14 cellular contexts compared by ENCODE assay signal in the genomic region with DNA sequence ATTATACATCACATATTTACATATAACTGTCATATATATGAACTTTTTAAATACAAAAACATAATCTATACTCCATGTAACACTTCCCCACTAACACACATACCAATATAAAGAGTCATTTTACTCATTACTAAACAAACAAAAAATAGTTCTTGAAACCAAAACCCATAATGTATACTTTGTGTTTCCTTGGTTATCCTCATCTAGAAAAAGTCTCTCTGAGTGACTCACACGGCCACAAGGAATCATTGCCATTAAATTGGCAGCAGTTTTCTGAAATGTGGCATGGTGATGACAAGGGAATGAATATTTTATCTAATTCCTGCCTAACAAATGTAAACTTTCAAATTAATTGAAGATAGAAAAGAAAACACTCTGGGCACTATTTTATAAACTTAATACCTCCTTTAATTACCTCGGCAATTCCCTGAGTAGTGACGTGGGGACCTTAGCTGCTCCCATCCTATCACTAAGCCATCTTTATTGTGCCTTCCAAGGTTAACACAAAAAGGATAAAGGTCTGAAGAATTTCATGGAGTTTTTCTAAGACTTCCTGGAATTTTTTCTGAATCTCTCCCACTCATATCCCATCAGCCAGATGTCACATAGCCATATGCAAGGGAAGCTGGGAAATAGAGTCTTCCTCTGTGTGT.
DNase-seq lines count a peak whose midpoint lies in the region; ATAC-seq and TF ChIP-seq lines count a peak whose summit lies in the region.
"Had no signal": no experiment of that assay in that cellular context is flagged by ENCODE, and none has a peak within 500 bp of the region (broad histone marks: within the 10 kb centered on the region; RNA-seq: fewer than 3 reads in every experiment).

No MANE protein-coding gene starts in this region.

- peak overlapping the region; percentile 57 for H3K9ac ChIP-seq in smooth muscle cell (ENCODE audit: low read depth)

- no peak for ATAC-seq in GM21576 (IDR thresholded peaks at IDR 0.05; ENCODE audit: unreplicated experiment)
- ATAC-seq: activated T-cell treated with anti-CD3 and anti-CD28 coated beads, Interleukin-2, amount 50 U/mL, for 72 hours; effector memory CD8-positive, alpha-beta T cell had no signal

- in situ Hi-C loops in KBM-7 (cut with MboI; ENCODE audit: low pct_unique_long_range_greater_than_20kb, low sequenced_read_pairs) = no loop called here

- no peaks in the 10 kb centered on the region for H3F3A ChIP-seq in smooth muscle cell (ENCODE audit: low read depth)

- H3K4me2 ChIP-seq in smooth muscle cell = peak overlapping the region; percentile 38

- no peaks in the 10 kb centered on the region for H3K9me3 ChIP-seq in smooth muscle cell (replicated peaks; ENCODE audit: low read depth)
- H3K9me3 ChIP-seq: Peyer's patch had no signal

- H3K4me1 ChIP-seq in smooth muscle cell (ENCODE audit: low read depth) = no peaks in the 10 kb centered on the region
- H3K4me1 ChIP-seq: Peyer's patch had no signal

- H3K36me3 ChIP-seq in smooth muscle cell (ENCODE audit: low read depth) = no peaks in the 10 kb centered on the region
- H3K36me3 ChIP-seq: Peyer's patch had no signal

- no peaks in the 10 kb centered on the region for H3K79me2 ChIP-seq in smooth muscle cell (ENCODE audit: low read depth)

- H3K27ac ChIP-seq in smooth muscle cell (ENCODE audit: low read depth) = peak overlapping the region; percentile 88
- H3K27ac ChIP-seq: Peyer's patch had no signal

- peak overlapping the region; percentile 6 for H2AFZ ChIP-seq in smooth muscle cell (ENCODE audit: low read depth)

- 26% methylated on average over 3 of the region's 3 CpGs for WGBS in smooth muscle cell (ENCODE audit: low lambda C conversion rate)

- no peaks in the 10 kb centered on the region for H3K27me3 ChIP-seq in smooth muscle cell (ENCODE audit: low read depth)
- H3K27me3 ChIP-seq: Peyer's patch had no signal

- H3K4me3 ChIP-seq in fibroblast of mammary gland (ENCODE audit: control insufficient read depth, low read depth, low read length) = no peak overlapping the region
- no peak overlapping the region for H3K4me3 ChIP-seq in smooth muscle cell
- H3K4me3 ChIP-seq: Peyer's patch had no signal

- TF ChIP-seq CTCF in fibroblast of mammary gland (conservative IDR thresholded peaks at IDR 0.05; ENCODE audit: control insufficient read depth, insufficient read depth, low read depth, low read length) (no peak), smooth muscle cell (IDR thresholded peaks at IDR 0.05; ENCODE audit: borderline replicate concordance, insufficient read depth, poor library complexity, severe bottlenecking) (no peak)

- peak; percentile 2 for DNase-seq in HK-2 (ENCODE audit: unreplicated experiment)
- peak; percentile 35 to 71 for DNase-seq in SW 1271 (lab: John Stamatoyannopoulos, UW)
- DNase-seq in fibroblast of mammary gland (ENCODE audit: low read depth) = peak; percentile 25
- no peak for DNase-seq in smooth muscle cell (lab: John Stamatoyannopoulos, UW; ENCODE audit: unreplicated experiment)
- DNase-seq in middle frontal gyrus (ENCODE audit: extremely low spot score, low spot score) = no peak
- no peak for DNase-seq in KBM-7
- DNase-seq: activated CD4-positive, alpha-beta T cell treated with anti-CD3 and anti-CD28 coated beads for 48 hours; activated T-cell treated with anti-CD3 and anti-CD28 coated beads, Interleukin-2, amount 50 U/mL, for 72 hours; amygdala; effector memory CD8-positive, alpha-beta T cell; hippocampal formation; NCI-H1105 treated with DMSO at 0.1 percent for 48 hours; Peyer's patch had no signal

- no peaks in the 10 kb centered on the region for H4K20me1 ChIP-seq in smooth muscle cell (ENCODE audit: low read depth)

Comparison
In these comparisons a context has a peak if more than half of its experiments do, and no peak if none do; other contexts are left out.
1. DNase-seq: peak in HK-2 (single experiment), SW 1271 (2 of 2) and fibroblast of mammary gland (single experiment); none in smooth muscle cell (single experiment), middle frontal gyrus (single experiment) and KBM-7 (single experiment).